ENCODE assay signal across 23 cellular contexts in the genomic region with DNA sequence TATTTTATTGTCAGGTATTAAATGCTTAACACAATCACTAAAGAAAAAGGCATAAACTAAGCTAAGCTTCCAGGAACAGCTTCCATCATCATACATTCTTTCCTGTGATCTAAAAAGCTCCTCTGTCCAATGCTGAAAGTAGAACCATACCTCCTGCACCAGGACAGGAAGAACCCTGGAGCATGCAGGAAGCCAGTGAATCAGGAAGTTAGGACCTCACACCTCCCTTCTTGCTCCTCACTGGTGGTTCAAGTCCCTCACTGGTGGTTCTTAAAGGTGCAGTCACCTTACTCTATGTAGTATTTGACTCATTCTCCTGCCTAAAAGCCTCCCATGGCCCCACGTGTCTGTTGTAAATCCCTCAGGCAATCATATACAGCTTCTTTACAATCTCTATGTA.
"Had no signal": no experiment of that assay in that cellular context is flagged by ENCODE, and none has a peak within 500 bp of the region (broad histone marks: within the 10 kb centered on the region; RNA-seq: fewer than 3 reads in every experiment).

No MANE protein-coding gene starts in this region.

- H3K27ac Mint-ChIP-seq: activated CD4-positive, alpha-beta memory T cell treated with anti-CD3 and anti-CD28 coated beads for 36 hours; activated CD4-positive, alpha-beta T cell treated with anti-CD3 and anti-CD28 coated beads, Interleukin-2, amount 10 ng/mL, durations not matched to agents 7 days and 5 days; activated naive CD4-positive, alpha-beta T cell treated with anti-CD3 and anti-CD28 coated beads for 36 hours; activated naive CD8-positive, alpha-beta T cell; activated T-helper 17 cell treated with anti-CD3 and anti-CD28 coated beads, Interleukin-2, amount 50 U/mL, for 72 hours; T-cell had no signal

- H3K27ac ChIP-seq: PC-9, VCaP had no signal

- H2AFZ ChIP-seq: PC-9 had no signal

- H3K27me3 Mint-ChIP-seq: activated CD4-positive, alpha-beta T cell treated with anti-CD3 and anti-CD28 coated beads, Interleukin-2, amount 10 ng/mL, durations not matched to agents 7 days and 5 days had no signal

- H3K4me3 Mint-ChIP-seq: activated CD4-positive, alpha-beta memory T cell treated with anti-CD3 and anti-CD28 coated beads for 36 hours; activated CD4-positive, alpha-beta T cell treated with anti-CD3 and anti-CD28 coated beads, Interleukin-2, amount 10 ng/mL, durations not matched to agents 7 days and 5 days; activated naive CD4-positive, alpha-beta T cell treated with anti-CD3 and anti-CD28 coated beads for 36 hours; activated naive CD8-positive, alpha-beta T cell; activated T-cell treated with anti-CD3 and anti-CD28 coated beads, Interleukin-2, amount 50 U/mL, for 4 hours; activated T-helper 17 cell treated with anti-CD3 and anti-CD28 coated beads, Interleukin-2, amount 50 U/mL, for 72 hours; T-cell had no signal

- H3K9me3 Mint-ChIP-seq: activated CD4-positive, alpha-beta memory T cell treated with anti-CD3 and anti-CD28 coated beads for 36 hours; activated CD4-positive, alpha-beta T cell treated with anti-CD3 and anti-CD28 coated beads, Interleukin-2, amount 10 ng/mL, durations not matched to agents 7 days and 5 days; activated naive CD4-positive, alpha-beta T cell treated with anti-CD3 and anti-CD28 coated beads for 36 hours; activated T-cell treated with anti-CD3 and anti-CD28 coated beads, Interleukin-2, amount 50 U/mL, for 4 hours; T-cell had no signal

- H3K36me3 ChIP-seq: MG63 had no signal

- H3K9me3 ChIP-seq: MG63 had no signal

- H3K36me3 Mint-ChIP-seq: activated CD4-positive, alpha-beta memory T cell treated with anti-CD3 and anti-CD28 coated beads for 36 hours; activated naive CD8-positive, alpha-beta T cell; T-cell had no signal

- DNase-seq: activated CD4-positive, alpha-beta memory T cell treated with anti-CD3 and anti-CD28 coated beads for 36 hours; activated CD4-positive, alpha-beta T cell treated with anti-CD3 and anti-CD28 coated beads, Interleukin-2, amount 10 ng/mL, durations not matched to agents 7 days and 5 days; activated CD4-positive, CD25-positive, alpha-beta regulatory T cell; activated CD8-positive, alpha-beta memory T cell treated with anti-CD3 and anti-CD28 coated beads for 24 hours; activated gamma-delta T cell; activated naive CD4-positive, alpha-beta T cell treated with anti-CD3 and anti-CD28 coated beads for 36 hours; activated T-cell treated with anti-CD3 and anti-CD28 coated beads, Interleukin-2, amount 50 U/mL, for 4 hours; amygdala; KBM-7; MG63; NCI-H1048; NCI-H146; NCI-H187 treated with DMSO at 0.1 percent for 48 hours; NCI-H2081 treated with DMSO at 0.1 percent for 48 hours; NCI-H446; NCI-H524; PC-9; SIG-M5; T-cell; T-helper 2 cell had no signal

- H3K4me2 ChIP-seq: PC-9 had no signal

- ATAC-seq: activated T-cell treated with anti-CD3 and anti-CD28 coated beads, Interleukin-2, amount 50 U/mL, for 4 hours; activated T-helper 17 cell treated with anti-CD3 and anti-CD28 coated beads, Interleukin-2, amount 50 U/mL, for 72 hours had no signal

- H3K27me3 ChIP-seq: MG63 had no signal

- H3K4me3 ChIP-seq: MG63, PC-9 had no signal
